18 cellular contexts compared by ENCODE assay signal in the genomic region with DNA sequence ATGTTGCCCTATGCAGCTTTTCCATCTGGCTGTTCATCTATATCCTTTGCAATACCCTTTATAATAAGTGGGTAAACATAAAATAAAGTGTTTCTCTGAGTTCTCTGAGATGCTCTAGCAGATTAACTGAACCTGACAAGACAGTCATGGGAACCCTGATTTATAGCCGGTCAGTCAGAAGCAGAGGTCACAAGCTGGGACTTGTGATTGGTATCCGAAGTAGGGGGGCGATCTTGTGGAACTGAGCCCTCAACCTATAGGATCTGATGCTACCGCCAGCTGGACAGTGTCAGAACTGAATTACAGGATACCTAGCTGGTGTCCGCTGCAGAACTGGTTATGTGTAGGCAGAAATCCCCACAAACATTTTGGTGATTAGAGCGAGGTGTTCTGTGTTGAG. TPM values are rescaled to one million over a fixed set of nuclear protein-coding genes. Genes with fewer than 3 reads are reported as not detected.
DNase-seq lines count a peak whose midpoint lies in the region; ATAC-seq, FAIRE-seq and TF ChIP-seq lines count a peak whose summit lies in the region.
"Had no signal": no experiment of that assay in that cellular context is flagged by ENCODE, and none has a peak within 500 bp of the region (broad histone marks: within the 10 kb centered on the region; RNA-seq: fewer than 3 reads in every experiment).

No MANE protein-coding gene starts in this region.

- no peaks in the 10 kb centered on the region for H3K79me2 ChIP-seq in K562 (ENCODE audit: control insufficient read depth, insufficient read depth, low read length)

- BruUV-seq in K562 (replicated peaks; lab: Mats Ljungman, UMichigan) = no TSS peak

- TF ChIP-seq POLR2A in K562 (conservative IDR thresholded peaks at IDR 0.05) = no peak

- intact Hi-C loops in activated CD4-positive, alpha-beta T cell treated with anti-CD3 and anti-CD28 coated beads for 36 hours (cut with DNase I, micrococcal nuclease) = no loop called here
- intact Hi-C loops in K562 (cut with micrococcal nuclease) = no loop called here

- no peak for DNase-seq in activated CD4-positive, alpha-beta T cell treated with anti-CD3 and anti-CD28 coated beads, Interleukin-2, amount 10 ng/mL, durations not matched to agents 7 days and 5 days
- DNase-seq in activated CD4-positive, alpha-beta T cell treated with anti-CD3 and anti-CD28 coated beads for 36 hours = no peak
- DNase-seq in SK-N-DZ (ENCODE audit: low spot score) (peak; percentile 60), K562 (ENCODE audit: extremely low read depth in 1 of 4, low spot score in 3 of 4) (peak in 2 of 4 experiments; percentile 28 to 60), progenitor cell of endocrine pancreas (ENCODE audit: low spot score, unreplicated experiment) (no peak), substantia nigra (lab: John Stamatoyannopoulos, UW) (no peak), NCI-H69 (lab: John Stamatoyannopoulos, UW) (no peak)
- DNase-seq: C1 segment of cervical spinal cord; CD4-positive, alpha-beta memory T cell; DMS53; DMS79 treated with DMSO at 0.1 percent for 48 hours; GM23248; H9; HFFc6 had no signal

- no peaks in the 10 kb centered on the region for H3K27me3 ChIP-seq in K562 (ENCODE audit: control insufficient read depth in 2 of 2, insufficient read depth in 2 of 2, low read length in 2 of 2)

- peak; percentile 40 for FAIRE-seq in K562 (lab: Jason Lieb, UNC)
- FAIRE-seq: G401.6, GM12892 had no signal

- peak overlapping the region; percentile 21 for H3K27ac Mint-ChIP-seq in activated CD4-positive, alpha-beta T cell treated with anti-CD3 and anti-CD28 coated beads, Interleukin-2, amount 10 ng/mL, durations not matched to agents 7 days and 5 days
- H3K27ac Mint-ChIP-seq in activated CD4-positive, alpha-beta T cell treated with anti-CD3 and anti-CD28 coated beads for 36 hours = no peak overlapping the region
- H3K27ac Mint-ChIP-seq in progenitor cell of endocrine pancreas = peak overlapping the region; percentile 38
- H3K27ac Mint-ChIP-seq: H9, HFFc6 had no signal

- H3K4me3 ChIP-seq in K562 = no peak overlapping the region
- H3K4me3 ChIP-seq: GM23248 had no signal

- TF ChIP-seq RAD21 in K562 (CRISPR knock-in tag; conservative IDR thresholded peaks at IDR 0.05 in 1 of 2, IDR thresholded peaks at IDR 0.05 in 1 of 2) = 0 out of 4 replicates have a peak, but pooled peaks of 1 of the 2 experiments have one; percentile 7

- H3K9ac ChIP-seq in K562 (ENCODE audit: insufficient read depth in 1 of 2, low read depth in 2 of 2, low read length in 2 of 2) = no peak overlapping the region; a peak in 1 of 4 replicates
- H3K9ac ChIP-seq: GM23248 had no signal

- H3K9me1 ChIP-seq in K562 (ENCODE audit: control insufficient read depth, insufficient read depth, low read length) = no peaks in the 10 kb centered on the region

- no peak overlapping the region for H2AFZ ChIP-seq in K562 (ENCODE audit: low read depth, low read length)
- H2AFZ ChIP-seq: GM23248 had no signal

- no peak overlapping the region for H3K4me2 ChIP-seq in K562 (ENCODE audit: insufficient read depth, low read length)

- POLR2A ChIA-PET in activated CD4-positive, alpha-beta T cell treated with anti-CD3 and anti-CD28 coated beads, Interleukin-2, amount 10 ng/mL, durations not matched to agents 7 days and 5 days (lab: Charles Lee) = no interaction called here
- POLR2A ChIA-PET in activated CD4-positive, alpha-beta T cell treated with anti-CD3 and anti-CD28 coated beads for 36 hours (lab: Charles Lee) = no interaction called here
- POLR2A ChIA-PET in K562 (lab: Yijun Ruan, JAX) = interaction anchor here (0.8 to 2.0 kb wide), 4 partner anchors 94 to 1026 kb away, joined by 3 to 8 read pairs (median 3); a partner anchor contains a TSS

- H4K20me1 ChIP-seq in K562 (replicated peaks; ENCODE audit: control insufficient read depth, insufficient read depth, low read length) = no peaks in the 10 kb centered on the region

- WGBS in K562 (ENCODE audit: insufficient coverage, low coverage, missing lambda C conversion rate) = 26% methylated on average over 6 of the region's 6 CpGs

- TF ChIP-seq CTCF in K562 (IDR thresholded peaks at IDR 0.05 in 2 of 3, conservative IDR thresholded peaks at IDR 0.05 in 1 of 3; ENCODE audit: insufficient read depth in 2 of 3, low read depth in 1 of 3, low read length in 3 of 3) (0 out of 6 replicates have a peak, but pooled peaks of 1 of the 3 experiments have one; percentile 13), progenitor cell of endocrine pancreas (IDR thresholded peaks at IDR 0.05; ENCODE audit: unreplicated experiment) (no peak)

- H3K36me3 Mint-ChIP-seq in activated CD4-positive, alpha-beta T cell treated with anti-CD3 and anti-CD28 coated beads, Interleukin-2, amount 10 ng/mL, durations not matched to agents 7 days and 5 days (ENCODE audit: low read depth) = peaks cover 4% of the 10 kb centered on the region
- peaks cover 1% of the 10 kb centered on the region for H3K36me3 Mint-ChIP-seq in activated CD4-positive, alpha-beta T cell treated with anti-CD3 and anti-CD28 coated beads for 36 hours (ENCODE audit: low read depth)
- H3K36me3 Mint-ChIP-seq in progenitor cell of endocrine pancreas (ENCODE audit: insufficient read depth) = peaks cover 1% of the 10 kb centered on the region

- H3K36me3 ChIP-seq in K562 (ENCODE audit: control insufficient read depth, insufficient read depth, low read length) = no peaks in the 10 kb centered on the region

- no peak overlapping the region for H3K4me3 Mint-ChIP-seq in activated CD4-positive, alpha-beta T cell treated with anti-CD3 and anti-CD28 coated beads, Interleukin-2, amount 10 ng/mL, durations not matched to agents 7 days and 5 days
- no peak overlapping the region for H3K4me3 Mint-ChIP-seq in activated CD4-positive, alpha-beta T cell treated with anti-CD3 and anti-CD28 coated beads for 36 hours
- H3K4me3 Mint-ChIP-seq in progenitor cell of endocrine pancreas (ENCODE audit: low read depth) = no peak overlapping the region
- H3K4me3 Mint-ChIP-seq: CD4-positive, alpha-beta memory T cell; H9; HFFc6 had no signal

- H3K27me3 Mint-ChIP-seq in activated CD4-positive, alpha-beta T cell treated with anti-CD3 and anti-CD28 coated beads, Interleukin-2, amount 10 ng/mL, durations not matched to agents 7 days and 5 days = no peaks in the 10 kb centered on the region
- H3K27me3 Mint-ChIP-seq in activated CD4-positive, alpha-beta T cell treated with anti-CD3 and anti-CD28 coated beads for 36 hours = no peaks in the 10 kb centered on the region
- H3K27me3 Mint-ChIP-seq in progenitor cell of endocrine pancreas = no peaks in the 10 kb centered on the region
- H3K27me3 Mint-ChIP-seq: CD4-positive, alpha-beta memory T cell had no signal

- in situ Hi-C loops in K562 (cut with MboI) = no loop called here

- no peak for TF ChIP-seq EP300 in K562 (IDR thresholded peaks at IDR 0.05; ENCODE audit: low read length)

- CTCF ChIA-PET in activated CD4-positive, alpha-beta T cell treated with anti-CD3 and anti-CD28 coated beads, Interleukin-2, amount 10 ng/mL, durations not matched to agents 7 days and 5 days (lab: Charles Lee) = interaction anchor here (1.5 kb wide), 1 partner anchor 22 kb away, joined by 4 read pairs; no protein-coding TSS in a partner anchor
- CTCF ChIA-PET in activated CD4-positive, alpha-beta T cell treated with anti-CD3 and anti-CD28 coated beads for 36 hours (lab: Charles Lee) = interaction anchor here (1.2 to 1.5 kb wide), 2 partner anchors 17 to 91 kb away, joined by 4 to 6 read pairs; no protein-coding TSS in a partner anchor
- CTCF ChIA-PET in K562 (lab: Yijun Ruan, JAX; ENCODE audit: low intra/inter-chr PET ratio) = no interaction called here

- peaks cover 3% of the 10 kb centered on the region for H3K4me1 Mint-ChIP-seq in activated CD4-positive, alpha-beta T cell treated with anti-CD3 and anti-CD28 coated beads, Interleukin-2, amount 10 ng/mL, durations not matched to agents 7 days and 5 days
- peaks cover 7% of the 10 kb centered on the region for H3K4me1 Mint-ChIP-seq in activated CD4-positive, alpha-beta T cell treated with anti-CD3 and anti-CD28 coated beads for 36 hours
- H3K4me1 Mint-ChIP-seq in progenitor cell of endocrine pancreas (ENCODE audit: low read depth) = no peaks in the 10 kb centered on the region

- H3K9me3 Mint-ChIP-seq in activated CD4-positive, alpha-beta T cell treated with anti-CD3 and anti-CD28 coated beads, Interleukin-2, amount 10 ng/mL, durations not matched to agents 7 days and 5 days = no peaks in the 10 kb centered on the region
- no peaks in the 10 kb centered on the region for H3K9me3 Mint-ChIP-seq in activated CD4-positive, alpha-beta T cell treated with anti-CD3 and anti-CD28 coated beads for 36 hours (ENCODE audit: low read depth)
- no peaks in the 10 kb centered on the region for H3K9me3 Mint-ChIP-seq in progenitor cell of endocrine pancreas (ENCODE audit: low read depth)
- H3K9me3 Mint-ChIP-seq: CD4-positive, alpha-beta memory T cell; H9; HFFc6 had no signal

- no peak overlapping the region for H3K27ac ChIP-seq in K562 (ENCODE audit: extremely low read depth, low read depth, low read length)
- H3K27ac ChIP-seq in substantia nigra (ENCODE audit: low read depth, low read length, poor library complexity, severe bottlenecking) = no peak overlapping the region
- H3K27ac ChIP-seq: GM23248 had no signal

- no peaks in the 10 kb centered on the region for H3K4me1 ChIP-seq in K562 (replicated peaks in 1 of 2; ENCODE audit: control insufficient read depth in 2 of 2, insufficient read depth in 2 of 2, low read length in 2 of 2)
- H3K4me1 ChIP-seq: Caco-2 had no signal

- no peaks in the 10 kb centered on the region for H3K9me3 ChIP-seq in K562 (replicated peaks; ENCODE audit: control insufficient read depth, insufficient read depth, low read depth, low read length)
- H3K9me3 ChIP-seq: Caco-2 had no signal

- ATAC-seq in activated CD4-positive, alpha-beta T cell treated with anti-CD3 and anti-CD28 coated beads for 36 hours = no peak
- ATAC-seq in K562 (peak; percentile 82), GM21619 (IDR thresholded peaks at IDR 0.05; ENCODE audit: unreplicated experiment) (no peak)

RNA-seq across cellular contexts. Expression of a gene that starts 39.0 kb away (rescaled TPM):
- 1 to 10 TPM; 5.1 to 5.4 TPM for total RNA-seq in activated CD4-positive, alpha-beta T cell treated with anti-CD3 and anti-CD28 coated beads, Interleukin-2, amount 10 ng/mL, durations not matched to agents 7 days and 5 days
- total RNA-seq in activated CD4-positive, alpha-beta T cell treated with anti-CD3 and anti-CD28 coated beads for 36 hours = 1 to 10 TPM; 3.2 to 4.0 TPM
- polyA plus RNA-seq in SK-N-DZ (2014; cell fraction: cytosol; rRNA removed) = 6.1 and 8.1 TPM in 2 replicates
- 1.8 and 2.0 TPM in 2 replicates for polyA plus RNA-seq in SK-N-DZ (2014; cell fraction: nucleus; rRNA removed)
- total RNA-seq in K562 (2011; cell fraction: chromatin; rRNA removed; ENCODE audit: low replicate concordance) = 18.4 and 20.3 TPM in 2 replicates
- 16.2 and 17.8 TPM in 2 replicates for total RNA-seq in K562 (2011; cell fraction: nucleolus; rRNA removed)
- 15.1 and 21.3 TPM in 2 replicates for total RNA-seq in K562 (2011; cell fraction: nucleoplasm; rRNA removed)
- 2.0 and 3.8 TPM in 2 replicates for total RNA-seq in K562 (2014; rRNA removed)
- total RNA-seq in K562 (2014; rRNA removed; fragmentation: Illumina TruSeq; extraction: Trizol) = 3.7 and 4.7 TPM in 2 replicates
- 3.8 and 4.5 TPM in 2 replicates for total RNA-seq in K562 (2015; rRNA removed; fragmentation: Illumina TruSeq; extraction: Trizol)
- 3.4 TPM in 2 replicates for total RNA-seq in K562 (2021)
- polyA plus RNA-seq in K562 (2011; rRNA removed) = 7.2 and 7.6 TPM in 2 replicates
- polyA plus RNA-seq in K562 (2011; cell fraction: cytosol; rRNA removed) = 4.3 and 6.0 TPM in 2 replicates
- polyA plus RNA-seq in K562 (2011; cell fraction: nucleus; rRNA removed) = 2.4 and 3.3 TPM in 2 replicates
- polyA plus RNA-seq in K562 (2012) = 3.2 and 4.4 TPM in 2 replicates
- 2.9 and 3.4 TPM in 2 replicates for polyA plus RNA-seq in K562 (2014; fragmentation: Illumina TruSeq; extraction: Trizol)
- 1 to 10 TPM; 1.3 to 1.8 TPM for polyA plus RNA-seq in K562 (2014; fragmentation: Nextera tagmentation; extraction: Ambion mirVana)
- polyA plus RNA-seq in K562 (2014; rRNA removed) = 2.2 and 3.3 TPM in 2 replicates
- polyA minus RNA-seq in K562 (2011; rRNA and poly(A)+ RNA removed) = 12.3 and 12.8 TPM in 2 replicates
- 4.0 and 4.5 TPM in 2 replicates for polyA minus RNA-seq in K562 (2011; cell fraction: cytosol; rRNA and poly(A)+ RNA removed)
- polyA minus RNA-seq in K562 (2011; cell fraction: nucleus; rRNA and poly(A)+ RNA removed) = 4.2 and 8.2 TPM in 2 replicates
- total RNA-seq in progenitor cell of endocrine pancreas = 8.1 and 8.6 TPM in 2 replicates
